In genomic region chr1:224554056-224554455, GRCh38 we compare ENCODE assay signal across 16 cellular contexts.
A peak's percentile ranks its signal among the peaks of the same experiment; 100 is the strongest.
DNase-seq lines count a peak whose midpoint lies in the region; TF ChIP-seq lines count a peak whose summit lies in the region.
"Had no signal": no experiment of that assay in that cellular context is flagged by ENCODE, and none has a peak within 500 bp of the region (broad histone marks: within the 10 kb centered on the region; RNA-seq: fewer than 3 reads in every experiment).

No MANE protein-coding gene starts in this region.

- H2AFZ ChIP-seq in PC-9 = no peak overlapping the region
- no peak overlapping the region for H2AFZ ChIP-seq in smooth muscle cell (ENCODE audit: low read depth)

- no peaks in the 10 kb centered on the region for H3K36me3 ChIP-seq in HEK293 (ENCODE audit: control insufficient read depth in 2 of 2, insufficient read depth in 1 of 2, low read length in 2 of 2)
- no peaks in the 10 kb centered on the region; the same call in 1 of the 2 replicates for H3K36me3 ChIP-seq in PC-9 (ENCODE audit: low read depth)
- no peaks in the 10 kb centered on the region for H3K36me3 ChIP-seq in esophagus muscularis mucosa
- no peaks in the 10 kb centered on the region for H3K36me3 ChIP-seq in smooth muscle cell (ENCODE audit: low read depth)
- no peaks in the 10 kb centered on the region for H3K36me3 ChIP-seq in CD4-positive, alpha-beta memory T cell (ENCODE audit: insufficient read depth, low read length)
- H3K36me3 ChIP-seq: BE2C had no signal

- no peak overlapping the region for H3K9ac ChIP-seq in smooth muscle cell (ENCODE audit: low read depth)

- DNase-seq in PC-9 = no peak
- peak; percentile 82 for DNase-seq in esophagus muscularis mucosa (ENCODE audit: extremely low spot score)
- no peak for DNase-seq in smooth muscle cell (lab: John Stamatoyannopoulos, UW; ENCODE audit: unreplicated experiment)
- DNase-seq in CD4-positive, alpha-beta memory T cell = no peak
- DNase-seq in HT-29 (ENCODE audit: low spot score) = no peak
- DNase-seq in NCI-H1417 (lab: John Stamatoyannopoulos, UW) = no peak
- DNase-seq: BE2C; CD8-positive, alpha-beta T cell; COR-L47; DND-41; GDM1; HCEC 1CT had no signal

- H3K27me3 ChIP-seq in PC-9 (ENCODE audit: insufficient read depth, low read depth) (no peaks in the 10 kb centered on the region), esophagus muscularis mucosa (no peaks in the 10 kb centered on the region), smooth muscle cell (ENCODE audit: low read depth) (no peaks in the 10 kb centered on the region)
- H3K27me3 ChIP-seq in CD4-positive, alpha-beta memory T cell (ENCODE audit: insufficient read depth, low read length) = no peaks in the 10 kb centered on the region
- H3K27me3 ChIP-seq: BE2C had no signal

- H3K79me2 ChIP-seq in PC-9 (ENCODE audit: low read depth) (no peaks in the 10 kb centered on the region), smooth muscle cell (ENCODE audit: low read depth) (no peaks in the 10 kb centered on the region)

- TF ChIP-seq EP300 in esophagus muscularis mucosa (IDR thresholded peaks at IDR 0.05) = no peak

- H3K4me2 ChIP-seq in PC-9 (no peak overlapping the region), smooth muscle cell (peak overlapping the region; percentile 47)
- H3K4me2 ChIP-seq: A549 had no signal

- H3K9me3 ChIP-seq in HEK293 (ENCODE audit: control insufficient read depth, insufficient read depth, low read depth, low read length) (no peaks in the 10 kb centered on the region), PC-9 (ENCODE audit: insufficient read depth, low read depth) (no peaks in the 10 kb centered on the region), esophagus muscularis mucosa (no peaks in the 10 kb centered on the region), smooth muscle cell (replicated peaks; ENCODE audit: low read depth) (no peaks in the 10 kb centered on the region)
- H3K9me3 ChIP-seq in CD4-positive, alpha-beta memory T cell (ENCODE audit: control insufficient read depth in 1 of 2, low read length in 2 of 2) = no peaks in the 10 kb centered on the region
- H3K9me3 ChIP-seq: A549, BE2C had no signal

- no peak for TF ChIP-seq CTCF in HEK293 (tag by site-specific recombination; IDR thresholded peaks at IDR 0.05)
- TF ChIP-seq CTCF in PC-9 (conservative IDR thresholded peaks at IDR 0.05) = no peak
- no peak for TF ChIP-seq CTCF in esophagus muscularis mucosa (IDR thresholded peaks at IDR 0.05)
- no peak for TF ChIP-seq CTCF in smooth muscle cell (IDR thresholded peaks at IDR 0.05; ENCODE audit: borderline replicate concordance, insufficient read depth, poor library complexity, severe bottlenecking)

- H3K27me3 Mint-ChIP-seq in CD4-positive, alpha-beta memory T cell = no peaks in the 10 kb centered on the region
- H3K27me3 Mint-ChIP-seq: IgD-negative memory B cell had no signal

- CTCF ChIA-PET in HEK293 (lab: Yijun Ruan, JAX) = interaction anchor here (0.7 kb wide), 1 partner anchor 213 kb away, joined by 3 read pairs; no protein-coding TSS in a partner anchor
- CTCF ChIA-PET in PC-9 (lab: Charles Lee) = no interaction called here
- CTCF ChIA-PET in CD4-positive, alpha-beta memory T cell (lab: Charles Lee; ENCODE audit: partially characterized antibody) = no interaction called here

- H3K27ac ChIP-seq in HEK293 (ENCODE audit: extremely low read depth, low read depth, low read length) (no peak overlapping the region), PC-9 (peak overlapping the region; percentile 69), esophagus muscularis mucosa (replicated peaks in 1 of 4) (no peak overlapping the region), smooth muscle cell (ENCODE audit: low read depth) (no peak overlapping the region)
- no peak overlapping the region for H3K27ac ChIP-seq in CD4-positive, alpha-beta memory T cell (ENCODE audit: low read depth, low read length)
- H3K27ac ChIP-seq: C4-2B had no signal

- H3K4me3 ChIP-seq in HEK293 (ENCODE audit: low read depth, low read length) (no peak overlapping the region), PC-9 (no peak overlapping the region), esophagus muscularis mucosa (no peak overlapping the region), smooth muscle cell (no peak overlapping the region)
- no peak overlapping the region for H3K4me3 ChIP-seq in CD4-positive, alpha-beta memory T cell (ENCODE audit: low read length in 2 of 2)
- H3K4me3 ChIP-seq: A549 had no signal

- no peaks in the 10 kb centered on the region for H3K9me3 Mint-ChIP-seq in CD4-positive, alpha-beta memory T cell
- H3K9me3 Mint-ChIP-seq: CD8-positive, alpha-beta T cell; IgD-negative memory B cell had no signal

- no peaks in the 10 kb centered on the region for H3K9me2 ChIP-seq in PC-9 (ENCODE audit: insufficient read depth)

- POLR2A ChIA-PET in HEK293 (lab: Yijun Ruan, JAX) = no interaction called here
- POLR2A ChIA-PET in PC-9 (lab: Charles Lee; ENCODE audit: unreplicated experiment) = no interaction called here
- POLR2A ChIA-PET in CD4-positive, alpha-beta memory T cell (lab: Charles Lee; ENCODE audit: partially characterized antibody) = no interaction called here

- no peaks in the 10 kb centered on the region for H4K20me1 ChIP-seq in PC-9 (ENCODE audit: insufficient read depth)
- H4K20me1 ChIP-seq in smooth muscle cell (ENCODE audit: low read depth) = no peaks in the 10 kb centered on the region

- no peaks in the 10 kb centered on the region for H3K4me1 ChIP-seq in HEK293 (ENCODE audit: control insufficient read depth, insufficient read depth, low read length)
- peaks cover 29% of the 10 kb centered on the region for H3K4me1 ChIP-seq in PC-9 (replicated peaks; ENCODE audit: insufficient read depth)
- no peaks in the 10 kb centered on the region for H3K4me1 ChIP-seq in esophagus muscularis mucosa
- H3K4me1 ChIP-seq in smooth muscle cell (ENCODE audit: low read depth) = no peaks in the 10 kb centered on the region
- H3K4me1 ChIP-seq in CD4-positive, alpha-beta memory T cell (ENCODE audit: insufficient read depth, low read length) = no peaks in the 10 kb centered on the region
- H3K4me1 ChIP-seq: A549, BE2C had no signal

- no peaks in the 10 kb centered on the region for H3K36me3 Mint-ChIP-seq in CD4-positive, alpha-beta memory T cell
- H3K36me3 Mint-ChIP-seq: CD8-positive, alpha-beta T cell had no signal

- intact Hi-C loops in PC-9 (cut with micrococcal nuclease; ENCODE audit: unreplicated experiment) (no loop called here), esophagus muscularis mucosa (cut with DNase I) (no loop called here)
- intact Hi-C loops in CD4-positive, alpha-beta memory T cell (cut with micrococcal nuclease) = no loop called here

- no peak overlapping the region for H3K4me3 Mint-ChIP-seq in CD4-positive, alpha-beta memory T cell
- H3K4me3 Mint-ChIP-seq: CD8-positive, alpha-beta T cell; IgD-negative memory B cell had no signal

- no TSS peak for BruUV-seq in PC-9 (replicated peaks; lab: Mats Ljungman, UMichigan)

- TF ChIP-seq POLR2A in esophagus muscularis mucosa (IDR thresholded peaks at IDR 0.05; ENCODE audit: low read depth) = no peak

- H3F3A ChIP-seq in PC-9 (ENCODE audit: insufficient read depth, low read depth) = no peaks in the 10 kb centered on the region; the same call in 1 of the 2 replicates
- no peaks in the 10 kb centered on the region for H3F3A ChIP-seq in smooth muscle cell (ENCODE audit: low read depth)

- no peak overlapping the region for H3K27ac Mint-ChIP-seq in CD4-positive, alpha-beta memory T cell
- H3K27ac Mint-ChIP-seq: CD8-positive, alpha-beta T cell; IgD-negative memory B cell had no signal

- 81% methylated on average over 4 of the region's 4 CpGs for WGBS in esophagus muscularis mucosa
- WGBS in smooth muscle cell (ENCODE audit: low lambda C conversion rate) = 68% methylated on average over 4 of the region's 4 CpGs

- H3K4me1 Mint-ChIP-seq in CD4-positive, alpha-beta memory T cell = no peaks in the 10 kb centered on the region
- H3K4me1 Mint-ChIP-seq: IgD-negative memory B cell had no signal

TF ChIP-seq in HEK293, 187 proteins besides CTCF, POLR2A, EP300 and RAD21 (continues in another document):
- TF ChIP-seq ZNF548 (tag by site-specific recombination; IDR thresholded peaks at IDR 0.05) (0 out of 2 replicates have a peak, but pooled peaks have one; percentile 3), KLF9 (tag by site-specific recombination; IDR thresholded peaks at IDR 0.05; ENCODE audit: low read depth) (no peak), REST (tag by site-specific recombination; IDR thresholded peaks at IDR 0.05) (no peak), SCRT2 (tag by site-specific recombination; IDR thresholded peaks at IDR 0.05) (peak; percentile 45)
